1 cellular context compared by ENCODE assay signal in genomic region chr16:27756206-27756970, GRCh38.
TF ChIP-seq lines count a peak whose summit lies in the region.

No MANE protein-coding gene starts in this region.

TF ChIP-seq in K562, 482 proteins besides CTCF, POLR2A, EP300 and RAD21 (continued from another document and continues in another):
- no peak for TF ChIP-seq PPARD (CRISPR knock-in tag; IDR thresholded peaks at IDR 0.05)
- no peak for TF ChIP-seq ZNF282 (CRISPR knock-in tag; IDR thresholded peaks at IDR 0.05)
- TF ChIP-seq SRSF1 (IDR thresholded peaks at IDR 0.05; ENCODE audit: low read depth, low read length): no peak
- TF ChIP-seq MYBL2 (IDR thresholded peaks at IDR 0.05; ENCODE audit: low read depth): no peak
- no peak for TF ChIP-seq MYBL2 (CRISPR knock-in tag; IDR thresholded peaks at IDR 0.05; ENCODE audit: borderline replicate concordance)
- no peak for TF ChIP-seq FOXK1 (CRISPR knock-in tag; IDR thresholded peaks at IDR 0.05; ENCODE audit: borderline replicate concordance)
- peak; percentile 86 for TF ChIP-seq BRD9 (IDR thresholded peaks at IDR 0.05; ENCODE audit: low read depth, partially characterized antibody)
- no peak for TF ChIP-seq RBBP5 (IDR thresholded peaks at IDR 0.05; ENCODE audit: borderline replicate concordance, insufficient read depth, low read length, poor library complexity, severe bottlenecking)
- no peak for TF ChIP-seq RAD51 (IDR thresholded peaks at IDR 0.05; ENCODE audit: borderline replicate concordance, low read depth)
- no peak for TF ChIP-seq NCOA2 (IDR thresholded peaks at IDR 0.05; ENCODE audit: partially characterized antibody in 2 of 2)
- no peak for TF ChIP-seq TOE1 (IDR thresholded peaks at IDR 0.05; ENCODE audit: borderline replicate concordance)
- TF ChIP-seq TOE1 (CRISPR knock-in tag; IDR thresholded peaks at IDR 0.05; ENCODE audit: borderline replicate concordance, low read depth): no peak
- TF ChIP-seq ZNF184 (CRISPR knock-in tag; IDR thresholded peaks at IDR 0.05): no peak
- no peak for TF ChIP-seq ZKSCAN3 (CRISPR knock-in tag; IDR thresholded peaks at IDR 0.05)
- TF ChIP-seq ARHGAP35 (IDR thresholded peaks at IDR 0.05; ENCODE audit: partially characterized antibody): no peak
- TF ChIP-seq SP1 (CRISPR knock-in tag; IDR thresholded peaks at IDR 0.05): no peak
- TF ChIP-seq ZBTB7A (IDR thresholded peaks at IDR 0.05; ENCODE audit: borderline replicate concordance, control insufficient read depth, low read depth, low read length): no peak
- TF ChIP-seq ZNF354B (CRISPR knock-in tag; IDR thresholded peaks at IDR 0.05): no peak
- no peak for TF ChIP-seq SNAPC5 (CRISPR knock-in tag; IDR thresholded peaks at IDR 0.05)
- TF ChIP-seq, protein P1, sequence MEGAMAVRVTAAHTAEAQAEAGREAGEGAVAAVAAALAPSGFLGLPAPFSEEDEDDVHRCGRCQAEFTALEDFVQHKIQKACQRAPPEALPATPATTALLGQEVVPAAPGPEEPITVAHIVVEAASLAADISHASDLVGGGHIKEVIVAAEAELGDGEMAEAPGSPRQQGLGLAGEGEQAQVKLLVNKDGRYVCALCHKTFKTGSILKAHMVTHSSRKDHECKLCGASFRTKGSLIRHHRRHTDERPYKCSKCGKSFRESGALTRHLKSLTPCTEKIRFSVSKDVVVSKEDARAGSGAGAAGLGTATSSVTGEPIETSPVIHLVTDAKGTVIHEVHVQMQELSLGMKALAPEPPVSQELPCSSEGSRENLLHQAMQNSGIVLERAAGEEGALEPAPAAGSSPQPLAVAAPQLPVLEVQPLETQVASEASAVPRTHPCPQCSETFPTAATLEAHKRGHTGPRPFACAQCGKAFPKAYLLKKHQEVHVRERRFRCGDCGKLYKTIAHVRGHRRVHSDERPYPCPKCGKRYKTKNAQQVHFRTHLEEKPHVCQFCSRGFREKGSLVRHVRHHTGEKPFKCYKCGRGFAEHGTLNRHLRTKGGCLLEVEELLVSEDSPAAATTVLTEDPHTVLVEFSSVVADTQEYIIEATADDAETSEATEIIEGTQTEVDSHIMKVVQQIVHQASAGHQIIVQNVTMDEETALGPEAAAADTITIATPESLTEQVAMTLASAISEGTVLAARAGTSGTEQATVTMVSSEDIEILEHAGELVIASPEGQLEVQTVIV (CRISPR knock-in tag; IDR thresholded peaks at IDR 0.05; ENCODE audit: borderline replicate concordance): no peak
- TF ChIP-seq VEZF1 (CRISPR knock-in tag; IDR thresholded peaks at IDR 0.05): no peak
- TF ChIP-seq ZNF407 (IDR thresholded peaks at IDR 0.05; ENCODE audit: low read depth): peak; percentile 79
- TF ChIP-seq ADNP (tag; IDR thresholded peaks at IDR 0.05): no peak
- peak; percentile 11 for TF ChIP-seq NEUROD1 (IDR thresholded peaks at IDR 0.05; ENCODE audit: borderline replicate concordance, low read depth, low read length, partially characterized antibody)
- 0 out of 2 replicates have a peak, but pooled peaks have one; percentile 47 for TF ChIP-seq CTBP1 (IDR thresholded peaks at IDR 0.05; ENCODE audit: borderline replicate concordance)
- no peak for TF ChIP-seq SMC3 (conservative IDR thresholded peaks at IDR 0.05; ENCODE audit: insufficient read depth, low read depth, low read length)
- TF ChIP-seq ZNF232 (CRISPR knock-in tag; IDR thresholded peaks at IDR 0.05): no peak
- no peak for TF ChIP-seq CHD7 (IDR thresholded peaks at IDR 0.05; ENCODE audit: low read depth, low read length)
- no peak for TF ChIP-seq MBD2 (IDR thresholded peaks at IDR 0.05; ENCODE audit: borderline replicate concordance, low read depth)
- no peak for TF ChIP-seq TRIM28 (IDR thresholded peaks at IDR 0.05)
- TF ChIP-seq ZNF384 (IDR thresholded peaks at IDR 0.05; ENCODE audit: low read depth, low read length): no peak
- no peak for TF ChIP-seq NCOA4 (IDR thresholded peaks at IDR 0.05; ENCODE audit: partially characterized antibody)
- TF ChIP-seq, protein P2, sequence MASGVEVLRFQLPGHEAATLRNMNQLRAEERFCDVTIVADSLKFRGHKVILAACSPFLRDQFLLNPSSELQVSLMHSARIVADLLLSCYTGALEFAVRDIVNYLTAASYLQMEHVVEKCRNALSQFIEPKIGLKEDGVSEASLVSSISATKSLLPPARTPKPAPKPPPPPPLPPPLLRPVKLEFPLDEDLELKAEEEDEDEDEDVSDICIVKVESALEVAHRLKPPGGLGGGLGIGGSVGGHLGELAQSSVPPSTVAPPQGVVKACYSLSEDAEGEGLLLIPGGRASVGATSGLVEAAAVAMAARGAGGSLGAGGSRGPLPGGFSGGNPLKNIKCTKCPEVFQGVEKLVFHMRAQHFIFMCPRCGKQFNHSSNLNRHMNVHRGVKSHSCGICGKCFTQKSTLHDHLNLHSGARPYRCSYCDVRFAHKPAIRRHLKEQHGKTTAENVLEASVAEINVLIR (CRISPR knock-in tag; IDR thresholded peaks at IDR 0.05): no peak
- TF ChIP-seq ZNF445 (CRISPR knock-in tag; IDR thresholded peaks at IDR 0.05; ENCODE audit: low read depth): no peak
- TF ChIP-seq CCAR2 (IDR thresholded peaks at IDR 0.05; ENCODE audit: low read depth, low read length): no peak
